Comparison of ENCODE assay signal across 6 cellular contexts in the genomic region with DNA sequence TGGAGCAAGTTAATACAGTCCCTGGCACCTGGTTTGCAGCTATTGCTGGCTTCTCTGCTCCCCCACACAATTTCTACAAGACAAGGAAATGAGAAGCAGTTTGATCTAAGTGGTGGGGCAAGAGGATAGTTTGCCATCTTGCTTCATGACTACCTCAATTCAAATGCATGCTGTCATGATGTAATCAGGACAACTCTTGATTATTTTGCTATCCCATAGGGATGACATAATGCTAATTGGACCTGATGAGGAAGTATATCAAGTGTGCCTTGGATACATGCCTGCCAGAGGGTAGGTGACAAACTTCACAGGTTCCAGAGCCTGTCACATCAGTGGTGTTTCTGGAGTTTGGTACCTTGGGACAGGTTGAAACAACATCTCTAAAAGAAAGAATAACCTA.
"Had no signal": no experiment of that assay in that cellular context is flagged by ENCODE, and none has a peak within 500 bp of the region (broad histone marks: within the 10 kb centered on the region; RNA-seq: fewer than 3 reads in every experiment).

No MANE protein-coding gene starts in this region.

- H3K4me1 ChIP-seq: HAP-1 had no signal

- H3K36me3 ChIP-seq: HAP-1 had no signal

- H3K9me3 ChIP-seq: HAP-1 had no signal

- DNase-seq: GM23248, GOT3, H7 had no signal

- H3K27me3 Mint-ChIP-seq: IgD-negative memory B cell had no signal

- H3K27ac Mint-ChIP-seq: IgD-negative memory B cell had no signal

- H3K27ac ChIP-seq: GM23248 had no signal

- H3K4me3 ChIP-seq: GM23248, HAP-1 had no signal

- H3K4me3 Mint-ChIP-seq: IgD-negative memory B cell had no signal

- FAIRE-seq: HTR-8/SVneo had no signal
